In genomic region chr1:86703696-86704455, GRCh38 we compare ENCODE assay signal across 8 cellular contexts. TPM values are rescaled to one million over a fixed set of nuclear protein-coding genes. Genes with fewer than 3 reads are reported as not detected.
DNase-seq lines count a peak whose midpoint lies in the region; ATAC-seq and TF ChIP-seq lines count a peak whose summit lies in the region.

No MANE protein-coding gene starts in this region.

- H3K79me2 ChIP-seq in SU-DHL-6 (ENCODE audit: insufficient read depth, low read length) = peaks cover 40% of the 10 kb centered on the region

- H3K4me1 ChIP-seq in colonic mucosa = peaks cover 4% of the 10 kb centered on the region
- H3K4me1 ChIP-seq in right lobe of liver = peaks cover 0 to 11% (median 0%) of the 10 kb centered on the region in 4 donors
- peaks cover 3% of the 10 kb centered on the region for H3K4me1 ChIP-seq in stomach smooth muscle (ENCODE audit: control insufficient read depth, insufficient read depth, low read length)

- intact Hi-C loops in colonic mucosa (cut with DNase I) = no loop called here
- intact Hi-C loops in right lobe of liver (cut with DNase I) = no loop called here

- no peaks in the 10 kb centered on the region; the same call in 1 of the 2 replicates for H4K20me1 ChIP-seq in SU-DHL-6 (ENCODE audit: low read depth, low read length)

- H3K9ac ChIP-seq in SU-DHL-6 (ENCODE audit: low read length) (peak overlapping the region; percentile 66), colonic mucosa (ENCODE audit: low read depth in 2 of 2, low read length in 2 of 2) (peak overlapping the region; percentile 93 to 95), stomach smooth muscle (ENCODE audit: low read length in 2 of 2) (peak overlapping the region; percentile 90 to 97)

- H3K4me2 ChIP-seq in SU-DHL-6 (ENCODE audit: low read depth, low read length, poor library complexity, severe bottlenecking) = peak overlapping the region; percentile 88

- 10% methylated on average over 32 of the region's 34 CpGs for WGBS in right lobe of liver (ENCODE audit: insufficient coverage, low coverage, low lambda C conversion rate, missing lambda C conversion rate)

- H3F3A ChIP-seq in SU-DHL-6 (ENCODE audit: insufficient read depth) = peaks cover 4% of the 10 kb centered on the region; the same call in 1 of the 2 replicates

- no peaks in the 10 kb centered on the region for H3K9me2 ChIP-seq in SU-DHL-6 (replicated peaks; ENCODE audit: insufficient read depth, low read length)

- no peak for TF ChIP-seq POLR2A in right lobe of liver (IDR thresholded peaks at IDR 0.05)

- 0 out of 2 replicates have a peak, but pooled peaks cover 5% of the 10 kb centered on the region for H3K36me3 ChIP-seq in SU-DHL-6 (ENCODE audit: low read length)
- no peaks in the 10 kb centered on the region for H3K36me3 ChIP-seq in colonic mucosa
- H3K36me3 ChIP-seq in right lobe of liver = no peaks in the 10 kb centered on the region
- H3K36me3 ChIP-seq in stomach smooth muscle (ENCODE audit: control insufficient read depth in 2 of 2, insufficient read depth in 2 of 2, low read length in 2 of 2) = no peaks in the 10 kb centered on the region

- peak overlapping the region; percentile 99 for H3K4me3 ChIP-seq in GM12864 (ENCODE audit: low read depth, low read length)
- peak overlapping the region; percentile 76 for H3K4me3 ChIP-seq in SU-DHL-6 (ENCODE audit: insufficient read depth, low read length, poor library complexity, severe bottlenecking)
- H3K4me3 ChIP-seq in colonic mucosa = peak overlapping the region; percentile 89
- peak overlapping the region; percentile 78 to 89 (median 78) for H3K4me3 ChIP-seq in right lobe of liver
- H3K4me3 ChIP-seq in stomach smooth muscle (ENCODE audit: low read length in 2 of 2) = peak overlapping the region; percentile 85 to 95

- H3K27me3 ChIP-seq in SU-DHL-6 (ENCODE audit: low read length) = no peaks in the 10 kb centered on the region
- H3K27me3 ChIP-seq in colonic mucosa = no peaks in the 10 kb centered on the region
- no peaks in the 10 kb centered on the region for H3K27me3 ChIP-seq in right lobe of liver
- no peaks in the 10 kb centered on the region for H3K27me3 ChIP-seq in stomach smooth muscle (ENCODE audit: control insufficient read depth in 1 of 2, insufficient read depth in 2 of 2, low read length in 2 of 2)

- DNase-seq in GM12864 (ENCODE audit: low read depth) = no peak
- peak; percentile 66 to 76 for DNase-seq in Kasumi-1 (lab: John Stamatoyannopoulos, UW)
- peak; percentile 53 for DNase-seq in colonic mucosa
- DNase-seq in right lobe of liver = peak in 1 of 3 donors; percentile 56
- DNase-seq in activated gamma-delta T cell treated with Interleukin-2 at 50 U/mL for 16 hours = no peak

- H3K27ac ChIP-seq in SU-DHL-6 (ENCODE audit: low read depth, low read length) (peak overlapping the region; percentile 80), colonic mucosa (peak overlapping the region; percentile 100), right lobe of liver (peak overlapping the region; percentile 97), stomach smooth muscle (ENCODE audit: low read length) (peak overlapping the region; percentile 90)

- H2AFZ ChIP-seq in SU-DHL-6 (ENCODE audit: low read depth, low read length, severe bottlenecking) = peak overlapping the region; percentile 83

- TF ChIP-seq CTCF in GM12864 (IDR thresholded peaks at IDR 0.05; ENCODE audit: low read depth, low read length, missing control alignments) (no peak), SU-DHL-6 (IDR thresholded peaks at IDR 0.05; ENCODE audit: insufficient read depth, low read length, poor library complexity, severe bottlenecking) (no peak), colonic mucosa (IDR thresholded peaks at IDR 0.05) (no peak), right lobe of liver (IDR thresholded peaks at IDR 0.05) (no peak)

- no peaks in the 10 kb centered on the region for H3K9me3 ChIP-seq in SU-DHL-6 (ENCODE audit: insufficient read depth, low read length)
- no peaks in the 10 kb centered on the region for H3K9me3 ChIP-seq in colonic mucosa
- no peaks in the 10 kb centered on the region for H3K9me3 ChIP-seq in right lobe of liver
- no peaks in the 10 kb centered on the region for H3K9me3 ChIP-seq in stomach smooth muscle (ENCODE audit: control insufficient read depth in 2 of 2, low read length in 2 of 2)

- ATAC-seq in GM21825 (IDR thresholded peaks at IDR 0.05; ENCODE audit: unreplicated experiment) = peak; percentile 33
- ATAC-seq in right lobe of liver = peak; percentile 35 to 56 (median 43)

RNA-seq across cellular contexts. Expression of gene SH3GLB1, which starts 0.5 kb away (rescaled TPM):
- total RNA-seq in colonic mucosa (100 to 1,000 TPM in 1 of 2 donors, 10 to 100 TPM in 1; 76.7 to 134 TPM), right lobe of liver (10 to 100 TPM; 23.8 to 47.5 (median 29.1) TPM)

Comparison
In these comparisons a context has a peak if more than half of its experiments do, and no peak if none do; other contexts are left out.
1. DNase-seq: peak in Kasumi-1 (2 of 2) and colonic mucosa (single experiment); none in GM12864 (single experiment) and activated gamma-delta T cell treated with Interleukin-2 at 50 U/mL for 16 hours (single experiment).
2. Peak in every context shown above with its lines, with median percentiles within 50 percentile points of each other: H3K4me3 ChIP-seq, H3K27ac ChIP-seq and H3K9ac ChIP-seq.